ENCODE assay signal across 3 cellular contexts in the genomic region with DNA sequence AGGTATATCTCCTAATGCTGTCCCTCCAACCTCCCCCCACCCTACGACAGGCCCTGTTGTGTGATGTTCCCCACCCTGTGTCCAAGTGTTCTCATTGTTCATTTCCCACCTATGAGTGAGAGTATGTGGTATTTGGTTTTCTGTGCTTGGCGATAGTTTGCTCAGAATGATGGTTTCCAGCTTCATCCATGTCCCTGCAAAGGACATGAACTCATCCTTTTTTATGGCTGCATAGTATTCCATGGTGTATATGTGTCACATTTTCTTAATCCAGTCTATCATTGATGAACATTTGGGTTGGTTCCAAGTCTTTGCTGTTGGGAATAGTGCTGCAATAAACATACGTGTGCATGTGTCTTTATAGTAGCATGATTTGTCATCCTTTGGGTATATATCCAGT.
TF ChIP-seq lines count a peak whose summit lies in the region.

No MANE protein-coding gene starts in this region.

TF ChIP-seq in HEK293, 187 proteins besides CTCF, POLR2A, EP300 and RAD21:
- peak; percentile 98 for TF ChIP-seq ZNF146 (tag by site-specific recombination; IDR thresholded peaks at IDR 0.05)
- peak; percentile 62; the same call in 1 of the 2 replicates for TF ChIP-seq ZNF280D (tag by site-specific recombination; IDR thresholded peaks at IDR 0.05)
- TF ChIP-seq ZNF580 (tag by site-specific recombination; IDR thresholded peaks at IDR 0.05) = peak; percentile 84

TF ChIP-seq in K562, 482 proteins besides CTCF, POLR2A, EP300 and RAD21:
- TF ChIP-seq BCOR (IDR thresholded peaks at IDR 0.05) (peak; percentile 62), HDAC2 (IDR thresholded peaks at IDR 0.05) (0 out of 2 replicates have a peak, but pooled peaks have one; percentile 23), KDM1A (IDR thresholded peaks at IDR 0.05) (peak in 1 of 2 experiments; percentile 49; a peak in 1 of 4 replicates)

TF ChIP-seq in HepG2, 621 proteins besides CTCF, POLR2A, EP300 and RAD21:
- 0 out of 2 replicates have a peak, but pooled peaks have one; percentile 24 for TF ChIP-seq FOXK2 (IDR thresholded peaks at IDR 0.05)
- peak; percentile 23; the same call in 1 of the 2 replicates for TF ChIP-seq ZMYM3 (CRISPR knock-in tag; IDR thresholded peaks at IDR 0.05)
- TF ChIP-seq ZNF260 (CRISPR knock-in tag; IDR thresholded peaks at IDR 0.05; ENCODE audit: borderline replicate concordance, low read depth) = 0 out of 2 replicates have a peak, but pooled peaks have one; percentile 66
